Comparison of ENCODE assay signal across 8 cellular contexts in genomic region chr9:110256142-110256391, GRCh38. TPM values are rescaled to one million over a fixed set of nuclear protein-coding genes. Genes with fewer than 3 reads are reported as not detected.
DNase-seq lines count a peak whose midpoint lies in the region; ATAC-seq and TF ChIP-seq lines count a peak whose summit lies in the region.

No MANE protein-coding gene starts in this region.

- DNase-seq in A172 (ENCODE audit: low spot score) = peak; percentile 11
- no peak for DNase-seq in HFFc6
- no peak for DNase-seq in astrocyte of the cerebellum (ENCODE audit: low read depth)
- no peak for DNase-seq in kidney epithelial cell (ENCODE audit: low read depth)
- no peak for DNase-seq in thoracic aorta (ENCODE audit: low spot score)
- no peak for DNase-seq in islet precursor cell
- no peak for DNase-seq in SK-N-DZ (ENCODE audit: low spot score)

- H3K27ac ChIP-seq in thoracic aorta = peak overlapping the region; percentile 81 to 84

- TF ChIP-seq CTCF in HFFc6 (IDR thresholded peaks at IDR 0.05) (no peak), astrocyte of the cerebellum (IDR thresholded peaks at IDR 0.05; ENCODE audit: low read depth, low read length, missing control alignments) (no peak), kidney epithelial cell (IDR thresholded peaks at IDR 0.05; ENCODE audit: insufficient read depth, low read length, poor library complexity, severe bottlenecking) (no peak), thoracic aorta (IDR thresholded peaks at IDR 0.05) (no peak)

- in situ Hi-C loops in astrocyte of the cerebellum (cut with HindIII; ENCODE audit: low sequenced_read_pairs) = no loop called here

- H3K36me3 ChIP-seq in kidney epithelial cell (ENCODE audit: control insufficient read depth, insufficient read depth, low read length) (no peaks in the 10 kb centered on the region), thoracic aorta (no peaks in the 10 kb centered on the region)

- peaks cover 58% of the 10 kb centered on the region for H3K4me1 Mint-ChIP-seq in HFFc6 (ENCODE audit: low read depth)

- peak overlapping the region; percentile 100 for H3K27ac Mint-ChIP-seq in HFFc6

- H3K27me3 Mint-ChIP-seq in HFFc6 (ENCODE audit: insufficient read depth) = peaks cover 11% of the 10 kb centered on the region

- no peaks in the 10 kb centered on the region for H3K9me3 Mint-ChIP-seq in HFFc6

- peaks cover 24% of the 10 kb centered on the region for H3K36me3 Mint-ChIP-seq in HFFc6 (ENCODE audit: low read depth)

- peaks cover 18 to 23% of the 10 kb centered on the region in 2 donors for H3K4me1 ChIP-seq in thoracic aorta (ENCODE audit: control insufficient read depth in 1 of 2, low read depth in 2 of 2)

- H3K9me3 ChIP-seq in thoracic aorta = no peaks in the 10 kb centered on the region

- peak overlapping the region; percentile 99 for H3K4me3 Mint-ChIP-seq in HFFc6

- H3K4me3 ChIP-seq in astrocyte of the cerebellum (ENCODE audit: low read depth, low read length) (peak overlapping the region; percentile 84), kidney epithelial cell (ENCODE audit: low read depth, low read length) (peak overlapping the region; percentile 96), thoracic aorta (peak overlapping the region; percentile 81)

- peak; percentile 6 for ATAC-seq in thoracic aorta (ENCODE audit: insufficient number of reproducible peaks, low FRiP score, low read depth)
- no peak for ATAC-seq in GM18519 (IDR thresholded peaks at IDR 0.05; ENCODE audit: low FRiP score, unreplicated experiment)

- H3K27me3 ChIP-seq in kidney epithelial cell (ENCODE audit: control insufficient read depth, insufficient read depth, low read length) (no peaks in the 10 kb centered on the region), thoracic aorta (replicated peaks; ENCODE audit: insufficient read depth) (no peaks in the 10 kb centered on the region)

RNA-seq across cellular contexts. Expression of gene TXN, which starts 0.2 kb away (rescaled TPM):
- 851 and 892 TPM in 2 replicates for total RNA-seq in A172 (2014; rRNA removed; shearing (Covaris generic))
- 100 to 1,000 TPM; 365 to 493 (median 450) TPM for total RNA-seq in HFFc6 (2021; fragmentation: NEBNext Ultra II Directional; extraction: Animal tissue kit (Norgen Biotek cat#: 25700))
- 271 and 321 TPM in 2 replicates for total RNA-seq in kidney epithelial cell
- total RNA-seq in thoracic aorta = 100 to 1,000 TPM in 1 of 2 donors, 10 to 100 TPM in 1; 47.5 to 105 TPM
- polyA plus RNA-seq in SK-N-DZ (2014; cell fraction: cytosol; rRNA removed) = 340 and 345 TPM in 2 replicates
- polyA plus RNA-seq in SK-N-DZ (2014; cell fraction: nucleus; rRNA removed) = 256 and 340 TPM in 2 replicates

RNA-seq across cellular contexts. Expression of gene C9orf152, which starts 48.1 kb away (rescaled TPM):
- not detected in 2 replicates for total RNA-seq in A172 (2014; rRNA removed; shearing (Covaris generic))
- total RNA-seq in HFFc6 (2021; fragmentation: NEBNext Ultra II Directional; extraction: Animal tissue kit (Norgen Biotek cat#: 25700)) = not detected
- total RNA-seq in kidney epithelial cell (not detected in 2 replicates), thoracic aorta (under 1 TPM in 1 of 2 donors, not detected in 1; 0.56 TPM)
- polyA plus RNA-seq in SK-N-DZ (2014; cell fraction: cytosol; rRNA removed) = not detected in 2 replicates
- polyA plus RNA-seq in SK-N-DZ (2014; cell fraction: nucleus; rRNA removed) = not detected in 2 replicates
